In the genomic region with DNA sequence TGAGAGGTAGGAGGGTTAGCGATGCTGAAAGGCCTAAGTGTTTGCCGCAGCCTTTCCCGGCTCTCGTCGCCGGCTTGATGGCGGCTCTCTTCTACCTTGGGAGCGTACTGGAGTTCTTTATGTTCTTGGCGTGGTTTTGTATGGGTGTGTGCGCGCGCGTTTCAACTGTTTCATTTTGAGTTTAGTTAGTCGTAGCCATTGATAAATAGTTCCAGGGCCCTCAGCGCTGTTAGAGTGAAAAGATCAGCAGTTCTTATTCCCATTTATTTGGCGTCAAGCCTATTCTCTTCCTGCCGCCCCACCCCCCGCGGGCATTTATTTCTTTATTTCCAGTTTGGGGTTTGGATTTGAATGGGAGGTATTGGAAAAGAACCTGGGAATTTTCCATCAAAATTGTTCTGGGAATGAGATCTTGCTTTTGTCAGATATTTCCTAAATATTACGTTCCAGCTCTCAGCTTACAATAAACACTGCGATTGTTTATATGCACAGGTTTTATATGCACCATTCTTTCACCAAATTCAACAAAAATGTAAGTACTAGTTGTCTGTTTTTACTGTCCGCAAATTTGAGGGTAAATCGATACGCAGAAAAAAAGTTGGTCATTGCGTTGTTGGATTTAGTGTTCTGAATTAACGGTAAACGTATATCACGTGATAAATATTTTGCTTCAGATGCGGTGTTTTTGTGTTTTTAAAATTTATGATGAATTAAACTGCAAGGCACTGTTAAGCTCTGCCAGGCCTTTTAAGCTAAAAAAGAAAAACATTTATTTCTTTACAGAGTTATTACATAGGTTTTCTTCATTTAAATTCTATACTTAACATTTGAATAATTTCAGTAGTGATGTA, we compare ENCODE assay signal across 8 cellular contexts. TPM values are rescaled to one million over a fixed set of nuclear protein-coding genes. Genes with fewer than 3 reads are reported as not detected.
A peak's percentile ranks its signal among the peaks of the same experiment; 100 is the strongest.
DNase-seq lines count a peak whose midpoint lies in the region; ATAC-seq and TF ChIP-seq lines count a peak whose summit lies in the region.

No MANE protein-coding gene starts in this region.

- no peaks in the 10 kb centered on the region for H3K9me3 ChIP-seq in SJCRH30 (replicated peaks)

- H3K4me1 ChIP-seq in SJCRH30: peaks cover 9% of the 10 kb centered on the region; the same call in 1 of the 2 replicates

- in situ Hi-C loops in astrocyte of the spinal cord (cut with HindIII; ENCODE audit: low sequenced_read_pairs): no loop called here

- ATAC-seq in HG02973 (IDR thresholded peaks at IDR 0.05; ENCODE audit: unreplicated experiment) (peak; percentile 5), HG03565 (IDR thresholded peaks at IDR 0.05; ENCODE audit: unreplicated experiment) (no peak), GM18519 (IDR thresholded peaks at IDR 0.05; ENCODE audit: low FRiP score, unreplicated experiment) (no peak)

- DNase-seq in COLO829 (ENCODE audit: low spot score) (peak; percentile 31), SJCRH30 (peak; percentile 56 to 67), astrocyte of the spinal cord (ENCODE audit: low read depth, low spot score) (peak; percentile 33), inferior parietal cortex (ENCODE audit: extremely low spot score) (peak; percentile 22)
- peak; percentile 64 for DNase-seq in stimulated activated CD4-positive, alpha-beta T cell treated with anti-CD3 and anti-CD28 coated beads, Interleukin-15, amount 100 ng/mL, for 24 hours

- H3K27me3 ChIP-seq in SJCRH30: no peaks in the 10 kb centered on the region

- TF ChIP-seq CTCF in astrocyte of the spinal cord (IDR thresholded peaks at IDR 0.05; ENCODE audit: low read depth, low read length): no peak

- H3K27ac ChIP-seq in SJCRH30: peak overlapping the region; percentile 98

- H3K4me3 ChIP-seq in SJCRH30 (peak overlapping the region; percentile 95), astrocyte of the spinal cord (ENCODE audit: low read depth, low read length) (peak overlapping the region; percentile 95)

- H3K36me3 ChIP-seq in SJCRH30: peaks cover 21% of the 10 kb centered on the region

RNA-seq across cellular contexts. Expression of a gene that starts 1.0 kb away (rescaled TPM):
- 36.7 and 39.8 TPM in 2 replicates for total RNA-seq in SJCRH30 (2014; rRNA removed; shearing (Covaris generic))
